In the genomic region with DNA sequence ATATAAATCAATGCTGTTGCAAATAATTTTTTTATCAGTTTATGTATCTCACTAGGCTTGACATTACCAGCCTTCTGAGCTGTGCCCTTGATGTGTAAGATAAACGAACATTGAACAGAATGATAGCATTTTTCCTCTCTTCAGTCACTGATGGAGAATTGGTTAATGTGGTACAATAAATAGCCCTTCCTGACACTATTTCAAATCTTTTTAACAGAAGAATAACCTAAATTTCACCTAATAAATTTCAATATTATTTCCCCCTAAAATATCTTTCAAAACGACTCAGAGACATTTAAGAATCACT, we compare ENCODE assay signal across 1 cellular context.
TF ChIP-seq lines count a peak whose summit lies in the region.

No MANE protein-coding gene starts in this region.

TF ChIP-seq in GM23338, 12 proteins besides CTCF, POLR2A, EP300 and RAD21 (continued from another document):
- TF ChIP-seq ETS1 (IDR thresholded peaks at IDR 0.05) (no peak), POLR2AphosphoS5 (IDR thresholded peaks at IDR 0.05; ENCODE audit: low read depth) (no peak), CREB1 (CRISPR knock-in tag; IDR thresholded peaks at IDR 0.05; ENCODE audit: low read depth) (no peak), STAT1 (IDR thresholded peaks at IDR 0.05; ENCODE audit: unreplicated experiment) (no peak), ZNF331 (CRISPR knock-in tag; IDR thresholded peaks at IDR 0.05; ENCODE audit: low read depth) (no peak)
- TF ChIP-seq, protein P1, sequence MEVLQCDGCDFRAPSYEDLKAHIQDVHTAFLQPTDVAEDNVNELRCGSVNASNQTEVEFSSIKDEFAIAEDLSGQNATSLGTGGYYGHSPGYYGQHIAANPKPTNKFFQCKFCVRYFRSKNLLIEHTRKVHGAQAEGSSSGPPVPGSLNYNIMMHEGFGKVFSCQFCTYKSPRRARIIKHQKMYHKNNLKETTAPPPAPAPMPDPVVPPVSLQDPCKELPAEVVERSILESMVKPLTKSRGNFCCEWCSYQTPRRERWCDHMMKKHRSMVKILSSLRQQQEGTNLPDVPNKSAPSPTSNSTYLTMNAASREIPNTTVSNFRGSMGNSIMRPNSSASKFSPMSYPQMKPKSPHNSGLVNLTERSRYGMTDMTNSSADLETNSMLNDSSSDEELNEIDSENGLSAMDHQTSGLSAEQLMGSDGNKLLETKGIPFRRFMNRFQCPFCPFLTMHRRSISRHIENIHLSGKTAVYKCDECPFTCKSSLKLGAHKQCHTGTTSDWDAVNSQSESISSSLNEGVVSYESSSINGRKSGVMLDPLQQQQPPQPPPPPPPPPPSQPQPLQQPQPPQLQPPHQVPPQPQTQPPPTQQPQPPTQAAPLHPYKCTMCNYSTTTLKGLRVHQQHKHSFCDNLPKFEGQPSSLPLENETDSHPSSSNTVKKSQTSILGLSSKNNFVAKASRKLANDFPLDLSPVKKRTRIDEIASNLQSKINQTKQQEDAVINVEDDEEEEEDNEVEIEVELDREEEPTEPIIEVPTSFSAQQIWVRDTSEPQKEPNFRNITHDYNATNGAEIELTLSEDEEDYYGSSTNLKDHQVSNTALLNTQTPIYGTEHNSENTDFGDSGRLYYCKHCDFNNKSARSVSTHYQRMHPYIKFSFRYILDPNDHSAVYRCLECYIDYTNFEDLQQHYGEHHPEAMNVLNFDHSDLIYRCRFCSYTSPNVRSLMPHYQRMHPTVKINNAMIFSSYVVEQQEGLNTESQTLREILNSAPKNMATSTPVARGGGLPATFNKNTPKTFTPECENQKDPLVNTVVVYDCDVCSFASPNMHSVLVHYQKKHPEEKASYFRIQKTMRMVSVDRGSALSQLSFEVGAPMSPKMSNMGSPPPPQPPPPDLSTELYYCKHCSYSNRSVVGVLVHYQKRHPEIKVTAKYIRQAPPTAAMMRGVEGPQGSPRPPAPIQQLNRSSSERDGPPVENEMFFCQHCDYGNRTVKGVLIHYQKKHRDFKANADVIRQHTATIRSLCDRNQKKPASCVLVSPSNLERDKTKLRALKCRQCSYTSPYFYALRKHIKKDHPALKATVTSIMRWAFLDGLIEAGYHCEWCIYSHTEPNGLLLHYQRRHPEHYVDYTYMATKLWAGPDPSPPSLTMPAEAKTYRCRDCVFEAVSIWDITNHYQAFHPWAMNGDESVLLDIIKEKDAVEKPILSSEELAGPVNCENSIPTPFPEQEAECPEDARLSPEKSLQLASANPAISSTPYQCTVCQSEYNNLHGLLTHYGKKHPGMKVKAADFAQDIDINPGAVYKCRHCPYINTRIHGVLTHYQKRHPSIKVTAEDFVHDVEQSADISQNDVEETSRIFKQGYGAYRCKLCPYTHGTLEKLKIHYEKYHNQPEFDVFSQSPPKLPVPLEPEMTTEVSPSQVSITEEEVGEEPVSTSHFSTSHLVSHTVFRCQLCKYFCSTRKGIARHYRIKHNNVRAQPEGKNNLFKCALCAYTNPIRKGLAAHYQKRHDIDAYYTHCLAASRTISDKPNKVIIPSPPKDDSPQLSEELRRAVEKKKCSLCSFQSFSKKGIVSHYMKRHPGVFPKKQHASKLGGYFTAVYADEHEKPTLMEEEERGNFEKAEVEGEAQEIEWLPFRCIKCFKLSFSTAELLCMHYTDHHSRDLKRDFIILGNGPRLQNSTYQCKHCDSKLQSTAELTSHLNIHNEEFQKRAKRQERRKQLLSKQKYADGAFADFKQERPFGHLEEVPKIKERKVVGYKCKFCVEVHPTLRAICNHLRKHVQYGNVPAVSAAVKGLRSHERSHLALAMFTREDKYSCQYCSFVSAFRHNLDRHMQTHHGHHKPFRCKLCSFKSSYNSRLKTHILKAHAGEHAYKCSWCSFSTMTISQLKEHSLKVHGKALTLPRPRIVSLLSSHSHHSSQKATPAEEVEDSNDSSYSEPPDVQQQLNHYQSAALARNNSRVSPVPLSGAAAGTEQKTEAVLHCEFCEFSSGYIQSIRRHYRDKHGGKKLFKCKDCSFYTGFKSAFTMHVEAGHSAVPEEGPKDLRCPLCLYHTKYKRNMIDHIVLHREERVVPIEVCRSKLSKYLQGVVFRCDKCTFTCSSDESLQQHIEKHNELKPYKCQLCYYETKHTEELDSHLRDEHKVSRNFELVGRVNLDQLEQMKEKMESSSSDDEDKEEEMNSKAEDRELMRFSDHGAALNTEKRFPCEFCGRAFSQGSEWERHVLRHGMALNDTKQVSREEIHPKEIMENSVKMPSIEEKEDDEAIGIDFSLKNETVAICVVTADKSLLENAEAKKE (CRISPR knock-in tag; IDR thresholded peaks at IDR 0.05): no peak
